20 cellular contexts compared by ENCODE assay signal in the genomic region with DNA sequence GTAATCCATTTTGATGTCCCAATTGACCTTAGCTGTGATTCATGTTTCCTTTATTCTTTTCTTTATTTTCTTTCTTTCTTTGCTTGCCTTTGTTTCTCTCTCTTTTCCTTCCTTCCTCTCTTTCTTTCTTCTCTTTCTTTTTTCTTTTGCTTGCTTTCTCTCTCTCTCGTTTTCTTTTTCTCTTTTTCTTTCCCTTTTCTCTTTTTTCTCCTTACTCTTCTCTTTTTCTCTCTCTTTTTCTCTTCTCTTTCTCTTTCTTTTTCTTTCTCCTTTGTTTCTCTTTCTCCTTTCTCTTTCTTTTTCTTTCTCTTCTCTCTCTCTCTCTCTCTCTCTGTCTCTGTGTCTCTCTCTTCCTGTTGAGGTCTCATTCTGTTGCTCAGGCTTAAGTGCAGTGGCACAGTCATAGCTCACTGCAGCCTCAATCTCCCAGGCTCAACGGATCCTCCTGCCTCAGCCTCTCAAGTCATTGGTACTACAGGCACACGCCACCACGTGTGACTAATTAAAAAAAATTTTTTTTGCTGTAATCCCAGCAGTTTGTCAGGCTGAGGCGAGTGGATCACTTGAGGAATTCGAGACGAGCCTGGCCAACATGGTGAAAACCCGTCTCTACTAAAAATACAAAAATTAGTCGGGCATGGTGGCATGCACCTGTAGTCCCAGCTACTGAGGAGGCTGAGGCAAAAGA. TPM values are rescaled to one million over a fixed set of nuclear protein-coding genes. Genes with fewer than 3 reads are reported as not detected.
DNase-seq lines count a peak whose midpoint lies in the region; ATAC-seq and TF ChIP-seq lines count a peak whose summit lies in the region.
"Had no signal": no experiment of that assay in that cellular context is flagged by ENCODE, and none has a peak within 500 bp of the region (broad histone marks: within the 10 kb centered on the region; RNA-seq: fewer than 3 reads in every experiment).

No MANE protein-coding gene starts in this region.

- no peaks in the 10 kb centered on the region for H3K4me1 Mint-ChIP-seq in CD8-positive, alpha-beta T cell (ENCODE audit: low read depth)
- peaks cover 7% of the 10 kb centered on the region for H3K4me1 Mint-ChIP-seq in WTC11
- H3K4me1 Mint-ChIP-seq: CD14-positive monocyte had no signal

- H3F3A ChIP-seq in DOHH2 (ENCODE audit: control insufficient read depth, insufficient read depth) (peaks cover 11% of the 10 kb centered on the region), smooth muscle cell (ENCODE audit: low read depth) (no peaks in the 10 kb centered on the region)

- no peaks in the 10 kb centered on the region for H3K4me1 ChIP-seq in CD8-positive, alpha-beta T cell (ENCODE audit: insufficient read depth, low read length)
- peaks cover 28% of the 10 kb centered on the region for H3K4me1 ChIP-seq in DOHH2 (ENCODE audit: control insufficient read depth, low read length)
- no peaks in the 10 kb centered on the region for H3K4me1 ChIP-seq in smooth muscle cell (ENCODE audit: low read depth)
- H3K4me1 ChIP-seq: SJSA1 had no signal

- H4K20me1 ChIP-seq in DOHH2 (ENCODE audit: control insufficient read depth, insufficient read depth, low read depth, low read length): no peaks in the 10 kb centered on the region
- H4K20me1 ChIP-seq in smooth muscle cell (ENCODE audit: low read depth): no peaks in the 10 kb centered on the region

- H3K79me2 ChIP-seq in DOHH2 (ENCODE audit: control insufficient read depth, low read length) (no peaks in the 10 kb centered on the region), smooth muscle cell (ENCODE audit: low read depth) (no peaks in the 10 kb centered on the region)

- peak; percentile 29 for TF ChIP-seq CTCF in CD8-positive, alpha-beta T cell (IDR thresholded peaks at IDR 0.05)
- TF ChIP-seq CTCF in DOHH2 (IDR thresholded peaks at IDR 0.05; ENCODE audit: low read depth, low read length, poor library complexity, severe bottlenecking): no peak
- no peak for TF ChIP-seq CTCF in WTC11 (IDR thresholded peaks at IDR 0.05)
- no peak for TF ChIP-seq CTCF in smooth muscle cell (IDR thresholded peaks at IDR 0.05; ENCODE audit: borderline replicate concordance, insufficient read depth, poor library complexity, severe bottlenecking)

- no peak overlapping the region for H2AFZ ChIP-seq in smooth muscle cell (ENCODE audit: low read depth)

- H3K36me3 Mint-ChIP-seq in CD8-positive, alpha-beta T cell: no peaks in the 10 kb centered on the region
- no peaks in the 10 kb centered on the region for H3K36me3 Mint-ChIP-seq in WTC11
- H3K36me3 Mint-ChIP-seq: CD14-positive monocyte had no signal

- intact Hi-C loops in CD8-positive, alpha-beta T cell (cut with DNase I, micrococcal nuclease): loop anchor here in 1 of 2 experiments (10.0 kb wide), 1 partner anchor 1054 kb away; the partner anchor contains the start of gene ASMTL
- intact Hi-C loops in posterior vena cava (cut with DNase I): no loop called here

- H3K27ac Mint-ChIP-seq in CD8-positive, alpha-beta T cell: no peak overlapping the region
- no peak overlapping the region for H3K27ac Mint-ChIP-seq in WTC11

- H3K27me3 Mint-ChIP-seq in CD8-positive, alpha-beta T cell (ENCODE audit: low read depth): peaks cover 2% of the 10 kb centered on the region
- no peaks in the 10 kb centered on the region for H3K27me3 Mint-ChIP-seq in WTC11 (ENCODE audit: low read depth)

- no peak overlapping the region for H3K4me3 Mint-ChIP-seq in CD8-positive, alpha-beta T cell
- no peak overlapping the region for H3K4me3 Mint-ChIP-seq in WTC11
- H3K4me3 Mint-ChIP-seq: CD14-positive monocyte had no signal

- no peak for DNase-seq in CD8-positive, alpha-beta T cell
- no peak for DNase-seq in WTC11 (ENCODE audit: low spot score)
- DNase-seq in posterior vena cava (ENCODE audit: low spot score): peak; percentile 14
- no peak for DNase-seq in activated T-cell treated with anti-CD3 and anti-CD28 coated beads, Interleukin-2, amount 50 U/mL, for 48 hours
- no peak for DNase-seq in COR-L47 (lab: John Stamatoyannopoulos, UW)
- no peak for DNase-seq in kidney tubule cell (ENCODE audit: low spot score)
- DNase-seq in smooth muscle cell (lab: John Stamatoyannopoulos, UW; ENCODE audit: unreplicated experiment): no peak
- DNase-seq: ACHN, DMS153, EL, GOT3, NCI-H1417 treated with DMSO at 0.1 percent for 48 hours, NCI-H1930, NCI-H345, NCI-H526, SW 1271 had no signal

- 86% methylated on average over 9 of the region's 9 CpGs for WGBS in smooth muscle cell (ENCODE audit: low lambda C conversion rate)

- no peak overlapping the region for H3K9ac ChIP-seq in smooth muscle cell (ENCODE audit: low read depth)

- no peaks in the 10 kb centered on the region for H3K9me3 ChIP-seq in CD8-positive, alpha-beta T cell (ENCODE audit: low read length)
- H3K9me3 ChIP-seq in DOHH2 (ENCODE audit: control insufficient read depth, insufficient read depth, low read length) (no peaks in the 10 kb centered on the region), smooth muscle cell (replicated peaks; ENCODE audit: low read depth) (no peaks in the 10 kb centered on the region)
- H3K9me3 ChIP-seq: SJSA1 had no signal

- no peak overlapping the region for H3K4me3 ChIP-seq in CD8-positive, alpha-beta T cell (ENCODE audit: low read depth, low read length)
- H3K4me3 ChIP-seq in DOHH2 (ENCODE audit: low read length): no peak overlapping the region
- H3K4me3 ChIP-seq in smooth muscle cell: no peak overlapping the region
- H3K4me3 ChIP-seq: GM12878, SJSA1 had no signal

- CTCF ChIA-PET in CD8-positive, alpha-beta T cell (lab: Charles Lee): no interaction called here
- CTCF ChIA-PET in WTC11 (lab: Charles Lee): no interaction called here

- H3K9me2 ChIP-seq in DOHH2 (replicated peaks; ENCODE audit: control insufficient read depth, low read length): no peaks in the 10 kb centered on the region

- no peak overlapping the region for H3K27ac ChIP-seq in CD8-positive, alpha-beta T cell (ENCODE audit: low read depth, low read length)
- H3K27ac ChIP-seq in DOHH2 (ENCODE audit: low read depth, low read length) (no peak overlapping the region), smooth muscle cell (ENCODE audit: low read depth) (no peak overlapping the region)
- H3K27ac ChIP-seq: SJSA1 had no signal

- H3K4me2 ChIP-seq in DOHH2 (ENCODE audit: low read length) (0 out of 2 replicates have a peak overlapping the region, but pooled peaks have one; percentile 34), smooth muscle cell (no peak overlapping the region)

- POLR2A ChIA-PET in CD8-positive, alpha-beta T cell (lab: Charles Lee): no interaction called here
- POLR2A ChIA-PET in WTC11 (lab: Charles Lee): no interaction called here

- H3K36me3 ChIP-seq in CD8-positive, alpha-beta T cell (ENCODE audit: insufficient read depth, low read length): no peaks in the 10 kb centered on the region
- H3K36me3 ChIP-seq in DOHH2 (ENCODE audit: control insufficient read depth, low read length): no peaks in the 10 kb centered on the region
- H3K36me3 ChIP-seq in smooth muscle cell (ENCODE audit: low read depth): no peaks in the 10 kb centered on the region
- H3K36me3 ChIP-seq: SJSA1 had no signal

- no peaks in the 10 kb centered on the region for H3K27me3 ChIP-seq in CD8-positive, alpha-beta T cell (ENCODE audit: insufficient read depth, low read length)
- no peaks in the 10 kb centered on the region for H3K27me3 ChIP-seq in DOHH2 (ENCODE audit: control insufficient read depth, low read length)
- no peaks in the 10 kb centered on the region for H3K27me3 ChIP-seq in smooth muscle cell (ENCODE audit: low read depth)
- H3K27me3 ChIP-seq: SJSA1 had no signal

- H3K9me3 Mint-ChIP-seq in CD8-positive, alpha-beta T cell: no peaks in the 10 kb centered on the region
- H3K9me3 Mint-ChIP-seq in WTC11: no peaks in the 10 kb centered on the region

- ATAC-seq in CD8-positive, alpha-beta T cell: no peak
- ATAC-seq in WTC11: no peak
- ATAC-seq: GM12878 had no signal

TF ChIP-seq in WTC11, 78 proteins besides CTCF, POLR2A, EP300 and RAD21 (continues in another document):
- TF ChIP-seq, protein P1, sequence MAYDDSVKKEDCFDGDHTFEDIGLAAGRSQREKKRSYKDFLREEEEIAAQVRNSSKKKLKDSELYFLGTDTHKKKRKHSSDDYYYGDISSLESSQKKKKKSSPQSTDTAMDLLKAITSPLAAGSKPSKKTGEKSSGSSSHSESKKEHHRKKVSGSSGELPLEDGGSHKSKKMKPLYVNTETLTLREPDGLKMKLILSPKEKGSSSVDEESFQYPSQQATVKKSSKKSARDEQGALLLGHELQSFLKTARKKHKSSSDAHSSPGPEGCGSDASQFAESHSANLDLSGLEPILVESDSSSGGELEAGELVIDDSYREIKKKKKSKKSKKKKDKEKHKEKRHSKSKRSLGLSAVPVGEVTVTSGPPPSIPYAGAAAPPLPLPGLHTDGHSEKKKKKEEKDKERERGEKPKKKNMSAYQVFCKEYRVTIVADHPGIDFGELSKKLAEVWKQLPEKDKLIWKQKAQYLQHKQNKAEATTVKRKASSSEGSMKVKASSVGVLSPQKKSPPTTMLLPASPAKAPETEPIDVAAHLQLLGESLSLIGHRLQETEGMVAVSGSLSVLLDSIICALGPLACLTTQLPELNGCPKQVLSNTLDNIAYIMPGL (CRISPR knock-in tag; IDR thresholded peaks at IDR 0.05): no peak

RNA-seq across cellular contexts. Expression of gene DHRSX, which starts 8.0 kb away (rescaled TPM):
- total RNA-seq in CD8-positive, alpha-beta T cell: 10 to 100 TPM in 1 of 2 experiments, 1 to 10 TPM in 1; 9.9 to 10.8 TPM
- total RNA-seq in WTC11 (2021): 28.2 to 34.3 TPM (median 33.4 TPM) in 3 replicates
- total RNA-seq in posterior vena cava: 10 to 100 TPM; 16.0 to 18.9 TPM
- 31.1 and 32.5 TPM in 2 replicates for total RNA-seq in smooth muscle cell
- polyA plus RNA-seq in smooth muscle cell: 49.9 and 53.9 TPM in 2 replicates

RNA-seq across cellular contexts. Expression of gene ZBED1, which starts 8.0 kb away (rescaled TPM):
- 10 to 100 TPM; 13.4 to 14.8 TPM for total RNA-seq in CD8-positive, alpha-beta T cell
- 45.1 to 49.2 TPM (median 47.3 TPM) in 3 replicates for total RNA-seq in WTC11 (2021)
- total RNA-seq in posterior vena cava: 10 to 100 TPM; 33.4 to 34.1 TPM
- total RNA-seq in smooth muscle cell: 15.7 and 23.6 TPM in 2 replicates
- polyA plus RNA-seq in smooth muscle cell: 17.2 and 19.0 TPM in 2 replicates
